ENCODE assay signal across 8 cellular contexts in the genomic region with DNA sequence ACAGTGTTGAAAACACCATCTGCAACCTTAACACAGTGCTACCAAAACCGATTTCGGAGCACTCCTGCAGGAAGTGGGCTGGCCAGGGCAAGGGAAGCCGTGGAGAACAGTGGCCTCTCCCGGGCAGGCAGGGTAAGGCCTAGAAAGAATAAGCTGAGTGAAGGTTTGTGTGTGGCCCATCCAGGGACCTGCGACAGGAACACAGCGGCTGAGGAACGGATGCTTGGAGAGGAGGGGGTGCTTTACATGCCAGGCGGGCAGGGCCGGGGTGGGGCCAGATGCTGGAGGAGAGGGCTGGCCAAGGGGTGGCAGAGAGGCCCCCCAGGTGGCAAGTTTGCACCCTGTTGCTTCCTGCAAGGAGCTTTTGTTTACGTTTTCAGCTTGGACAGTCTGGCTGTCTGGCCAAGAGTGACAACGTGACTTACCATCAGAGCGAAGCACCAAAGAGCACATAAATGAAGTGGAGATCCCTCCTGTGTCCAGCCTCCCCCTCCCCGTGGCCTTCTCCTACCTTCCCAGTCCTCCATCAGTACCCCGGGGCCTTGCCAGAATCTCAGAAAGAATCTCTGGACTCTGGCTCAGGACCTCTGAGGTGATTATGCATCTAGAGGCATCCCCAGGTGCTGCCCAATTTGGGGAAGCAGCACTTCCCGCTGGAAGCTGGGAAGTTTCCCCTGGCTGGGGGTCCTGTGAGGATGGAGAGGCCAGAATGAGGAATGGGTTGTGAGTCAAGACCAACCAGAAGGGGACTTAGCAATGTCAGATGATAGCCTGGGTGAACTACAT.
DNase-seq lines count a peak whose midpoint lies in the region; ATAC-seq and TF ChIP-seq lines count a peak whose summit lies in the region.

No MANE protein-coding gene starts in this region.

- ATAC-seq in HG02759 (IDR thresholded peaks at IDR 0.05; ENCODE audit: unreplicated experiment), result no peak

- H3K4me3 ChIP-seq in hepatocyte, result no peak overlapping the region

- 22% methylated on average over 14 of the region's 15 CpGs for WGBS in hepatocyte (ENCODE audit: low lambda C conversion rate, missing lambda C conversion rate)

- H3K27me3 ChIP-seq in hepatocyte, result no peaks in the 10 kb centered on the region

- H3K36me3 ChIP-seq in hepatocyte (replicated peaks; ENCODE audit: insufficient read depth, low read depth), result no peaks in the 10 kb centered on the region

- peaks cover 6% of the 10 kb centered on the region for H4K20me1 ChIP-seq in hepatocyte (ENCODE audit: insufficient read depth, poor library complexity, severe bottlenecking)

- peak overlapping the region; percentile 92 for H3K4me2 ChIP-seq in hepatocyte

- H2AFZ ChIP-seq in hepatocyte, result no peak overlapping the region

- peaks cover 79% of the 10 kb centered on the region for H3K79me2 ChIP-seq in hepatocyte

- peaks cover 38% of the 10 kb centered on the region for H3K4me1 ChIP-seq in hepatocyte (ENCODE audit: insufficient read depth)

- DNase-seq in EH (ENCODE audit: low read depth), result peak; percentile 77
- peak; percentile 79 for DNase-seq in HCEC 1CT
- peak; percentile 81 for DNase-seq in NAMALWA (ENCODE audit: low spot score)
- DNase-seq in T-helper 1 cell, result peak; percentile 26 to 75 (median 52)
- peak in 55 of 58 donors; percentile 5 to 83 (median 66) for DNase-seq in anterior cingulate cortex (lab: John Stamatoyannopoulos, UW)
- peak; percentile 80 for DNase-seq in hepatocyte (ENCODE audit: low spot score)
- peak; percentile 85 for DNase-seq in retina

- H3K27ac ChIP-seq in hepatocyte, result peak overlapping the region; percentile 91

- no peaks in the 10 kb centered on the region for H3K9me3 ChIP-seq in hepatocyte (ENCODE audit: low read depth)

- H3K9me2 ChIP-seq in hepatocyte (replicated peaks; ENCODE audit: insufficient read depth), result no peaks in the 10 kb centered on the region

- TF ChIP-seq CTCF in hepatocyte (IDR thresholded peaks at IDR 0.05; ENCODE audit: poor library complexity), result peak; percentile 79
